In the genomic region with DNA sequence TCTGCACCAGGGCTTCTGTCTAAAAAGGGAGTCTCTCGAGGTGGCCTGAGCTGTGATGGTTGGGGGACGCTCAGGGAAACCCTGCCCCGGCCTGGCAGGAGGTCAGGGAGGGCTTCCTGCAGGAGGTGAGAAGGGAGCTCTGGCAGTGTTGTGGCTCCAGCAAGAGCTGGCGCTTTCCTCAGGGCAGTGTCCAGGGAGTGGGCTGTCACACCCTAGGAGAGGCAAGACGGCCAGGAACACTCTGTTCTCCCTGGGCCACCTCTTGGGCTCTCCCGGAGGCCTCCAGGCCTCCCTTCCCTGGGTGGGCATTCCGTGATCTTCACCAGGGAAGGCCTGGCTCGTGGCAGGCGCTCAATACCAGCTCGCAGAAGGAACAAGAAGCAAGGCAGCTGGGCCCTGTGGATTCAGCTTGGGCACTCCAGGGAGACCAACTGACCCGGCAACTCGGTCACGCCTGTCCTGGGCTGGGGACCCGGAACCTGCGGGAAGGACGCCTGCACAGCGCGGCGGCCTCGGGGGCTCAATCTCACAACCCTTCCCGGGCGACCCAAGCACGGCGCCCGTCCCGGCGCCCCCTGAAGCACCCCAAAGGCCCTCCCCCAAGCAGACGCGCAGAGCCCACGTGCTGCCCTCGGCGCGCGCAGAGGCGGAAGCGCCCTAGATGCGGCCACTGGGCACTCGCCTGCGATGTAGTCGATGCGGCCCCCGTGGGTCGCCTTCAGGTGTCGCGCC, we compare ENCODE assay signal across 1 cellular context.
TF ChIP-seq lines count a peak whose summit lies in the region.

No MANE protein-coding gene starts in this region.

TF ChIP-seq in HepG2, 621 proteins besides CTCF, POLR2A, EP300 and RAD21 (continues in another document):
- TF ChIP-seq, protein P1, sequence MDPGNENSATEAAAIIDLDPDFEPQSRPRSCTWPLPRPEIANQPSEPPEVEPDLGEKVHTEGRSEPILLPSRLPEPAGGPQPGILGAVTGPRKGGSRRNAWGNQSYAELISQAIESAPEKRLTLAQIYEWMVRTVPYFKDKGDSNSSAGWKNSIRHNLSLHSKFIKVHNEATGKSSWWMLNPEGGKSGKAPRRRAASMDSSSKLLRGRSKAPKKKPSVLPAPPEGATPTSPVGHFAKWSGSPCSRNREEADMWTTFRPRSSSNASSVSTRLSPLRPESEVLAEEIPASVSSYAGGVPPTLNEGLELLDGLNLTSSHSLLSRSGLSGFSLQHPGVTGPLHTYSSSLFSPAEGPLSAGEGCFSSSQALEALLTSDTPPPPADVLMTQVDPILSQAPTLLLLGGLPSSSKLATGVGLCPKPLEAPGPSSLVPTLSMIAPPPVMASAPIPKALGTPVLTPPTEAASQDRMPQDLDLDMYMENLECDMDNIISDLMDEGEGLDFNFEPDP (CRISPR knock-in tag; conservative IDR thresholded peaks at IDR 0.05) = peak; percentile 35
- TF ChIP-seq, protein P2, sequence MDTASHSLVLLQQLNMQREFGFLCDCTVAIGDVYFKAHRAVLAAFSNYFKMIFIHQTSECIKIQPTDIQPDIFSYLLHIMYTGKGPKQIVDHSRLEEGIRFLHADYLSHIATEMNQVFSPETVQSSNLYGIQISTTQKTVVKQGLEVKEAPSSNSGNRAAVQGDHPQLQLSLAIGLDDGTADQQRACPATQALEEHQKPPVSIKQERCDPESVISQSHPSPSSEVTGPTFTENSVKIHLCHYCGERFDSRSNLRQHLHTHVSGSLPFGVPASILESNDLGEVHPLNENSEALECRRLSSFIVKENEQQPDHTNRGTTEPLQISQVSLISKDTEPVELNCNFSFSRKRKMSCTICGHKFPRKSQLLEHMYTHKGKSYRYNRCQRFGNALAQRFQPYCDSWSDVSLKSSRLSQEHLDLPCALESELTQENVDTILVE (CRISPR knock-in tag; IDR thresholded peaks at IDR 0.05) = peak; percentile 79
- TF ChIP-seq CBX5 (CRISPR knock-in tag; IDR thresholded peaks at IDR 0.05; ENCODE audit: borderline replicate concordance) (peak; percentile 67; the same call in 1 of the 2 replicates), ZFYVE20 (CRISPR knock-in tag; IDR thresholded peaks at IDR 0.05; ENCODE audit: borderline replicate concordance, low read depth) (0 out of 2 replicates have a peak, but pooled peaks have one; percentile 32), ZNF577 (CRISPR knock-in tag; IDR thresholded peaks at IDR 0.05; ENCODE audit: borderline replicate concordance, low read depth) (0 out of 2 replicates have a peak, but pooled peaks have one; percentile 82), ZNF441 (CRISPR knock-in tag; IDR thresholded peaks at IDR 0.05; ENCODE audit: borderline replicate concordance) (no peak), FOXC1 (CRISPR knock-in tag; IDR thresholded peaks at IDR 0.05; ENCODE audit: borderline replicate concordance) (peak; percentile 78; the same call in 1 of the 2 replicates), ZNF775 (CRISPR knock-in tag; IDR thresholded peaks at IDR 0.05; ENCODE audit: borderline replicate concordance) (no peak), JUN (CRISPR knock-in tag; IDR thresholded peaks at IDR 0.05) (no peak), MAZ (IDR thresholded peaks at IDR 0.05; ENCODE audit: borderline replicate concordance, low read depth, low read length) (no peak), MAZ (CRISPR knock-in tag; IDR thresholded peaks at IDR 0.05; ENCODE audit: low read depth) (no peak), NR2F2 (IDR thresholded peaks at IDR 0.05; ENCODE audit: borderline replicate concordance, low read depth) (peak; percentile 25; the same call in 1 of the 2 replicates), NCOA2 (CRISPR knock-in tag; IDR thresholded peaks at IDR 0.05) (no peak; the same call in none of the 2 replicates), TBX2 (CRISPR knock-in tag; IDR thresholded peaks at IDR 0.05; ENCODE audit: borderline replicate concordance) (peak; percentile 36; the same call in 1 of the 2 replicates), DPF2 (CRISPR knock-in tag; IDR thresholded peaks at IDR 0.05; ENCODE audit: borderline replicate concordance, low read depth) (0 out of 2 replicates have a peak, but pooled peaks have one; percentile 46), ZNF75D (CRISPR knock-in tag; IDR thresholded peaks at IDR 0.05; ENCODE audit: borderline replicate concordance) (no peak), ZNF33B (CRISPR knock-in tag; IDR thresholded peaks at IDR 0.05) (0 out of 2 replicates have a peak, but pooled peaks have one; percentile 3), TSC22D2 (CRISPR knock-in tag; IDR thresholded peaks at IDR 0.05; ENCODE audit: borderline replicate concordance) (peak; percentile 73; the same call in 1 of the 2 replicates), FOXK1 (CRISPR knock-in tag; IDR thresholded peaks at IDR 0.05; ENCODE audit: borderline replicate concordance, low read depth) (0 out of 2 replicates have a peak, but pooled peaks have one; percentile 40), ZNF619 (CRISPR knock-in tag; IDR thresholded peaks at IDR 0.05) (0 out of 2 replicates have a peak, but pooled peaks have one; percentile 20), RFXANK (CRISPR knock-in tag; IDR thresholded peaks at IDR 0.05) (0 out of 2 replicates have a peak, but pooled peaks have one; percentile 28), ZNF724P (CRISPR knock-in tag; IDR thresholded peaks at IDR 0.05; ENCODE audit: borderline replicate concordance) (no peak; the same call in 1 of the 2 replicates), NFYB (CRISPR knock-in tag; IDR thresholded peaks at IDR 0.05) (no peak), ZSCAN21 (CRISPR knock-in tag; IDR thresholded peaks at IDR 0.05; ENCODE audit: borderline replicate concordance) (peak; percentile 33; the same call in 1 of the 2 replicates), KLF12 (CRISPR knock-in tag; IDR thresholded peaks at IDR 0.05; ENCODE audit: borderline replicate concordance) (peak; percentile 49; the same call in 1 of the 2 replicates), ZZZ3 (CRISPR knock-in tag; IDR thresholded peaks at IDR 0.05; ENCODE audit: borderline replicate concordance) (no peak)
- TF ChIP-seq, protein P3, sequence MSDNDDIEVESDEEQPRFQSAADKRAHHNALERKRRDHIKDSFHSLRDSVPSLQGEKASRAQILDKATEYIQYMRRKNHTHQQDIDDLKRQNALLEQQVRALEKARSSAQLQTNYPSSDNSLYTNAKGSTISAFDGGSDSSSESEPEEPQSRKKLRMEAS (IDR thresholded peaks at IDR 0.05) = peak; percentile 92; the same call in 1 of the 2 replicates
- TF ChIP-seq, protein P4, sequence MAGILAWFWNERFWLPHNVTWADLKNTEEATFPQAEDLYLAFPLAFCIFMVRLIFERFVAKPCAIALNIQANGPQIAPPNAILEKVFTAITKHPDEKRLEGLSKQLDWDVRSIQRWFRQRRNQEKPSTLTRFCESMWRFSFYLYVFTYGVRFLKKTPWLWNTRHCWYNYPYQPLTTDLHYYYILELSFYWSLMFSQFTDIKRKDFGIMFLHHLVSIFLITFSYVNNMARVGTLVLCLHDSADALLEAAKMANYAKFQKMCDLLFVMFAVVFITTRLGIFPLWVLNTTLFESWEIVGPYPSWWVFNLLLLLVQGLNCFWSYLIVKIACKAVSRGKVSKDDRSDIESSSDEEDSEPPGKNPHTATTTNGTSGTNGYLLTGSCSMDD (CRISPR knock-in tag; IDR thresholded peaks at IDR 0.05) = no peak
- TF ChIP-seq, protein P5, sequence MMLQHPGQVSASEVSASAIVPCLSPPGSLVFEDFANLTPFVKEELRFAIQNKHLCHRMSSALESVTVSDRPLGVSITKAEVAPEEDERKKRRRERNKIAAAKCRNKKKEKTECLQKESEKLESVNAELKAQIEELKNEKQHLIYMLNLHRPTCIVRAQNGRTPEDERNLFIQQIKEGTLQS (CRISPR knock-in tag; IDR thresholded peaks at IDR 0.05) = 0 out of 2 replicates have a peak, but pooled peaks have one; percentile 11
- TF ChIP-seq, protein P6, sequence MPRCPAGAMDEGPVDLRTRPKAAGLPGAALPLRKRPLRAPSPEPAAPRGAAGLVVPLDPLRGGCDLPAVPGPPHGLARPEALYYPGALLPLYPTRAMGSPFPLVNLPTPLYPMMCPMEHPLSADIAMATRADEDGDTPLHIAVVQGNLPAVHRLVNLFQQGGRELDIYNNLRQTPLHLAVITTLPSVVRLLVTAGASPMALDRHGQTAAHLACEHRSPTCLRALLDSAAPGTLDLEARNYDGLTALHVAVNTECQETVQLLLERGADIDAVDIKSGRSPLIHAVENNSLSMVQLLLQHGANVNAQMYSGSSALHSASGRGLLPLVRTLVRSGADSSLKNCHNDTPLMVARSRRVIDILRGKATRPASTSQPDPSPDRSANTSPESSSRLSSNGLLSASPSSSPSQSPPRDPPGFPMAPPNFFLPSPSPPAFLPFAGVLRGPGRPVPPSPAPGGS (CRISPR knock-in tag; IDR thresholded peaks at IDR 0.05) = no peak
- TF ChIP-seq, protein P7, sequence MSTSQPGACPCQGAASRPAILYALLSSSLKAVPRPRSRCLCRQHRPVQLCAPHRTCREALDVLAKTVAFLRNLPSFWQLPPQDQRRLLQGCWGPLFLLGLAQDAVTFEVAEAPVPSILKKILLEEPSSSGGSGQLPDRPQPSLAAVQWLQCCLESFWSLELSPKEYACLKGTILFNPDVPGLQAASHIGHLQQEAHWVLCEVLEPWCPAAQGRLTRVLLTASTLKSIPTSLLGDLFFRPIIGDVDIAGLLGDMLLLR (CRISPR knock-in tag; IDR thresholded peaks at IDR 0.05) = peak; percentile 95
- TF ChIP-seq, protein P8, sequence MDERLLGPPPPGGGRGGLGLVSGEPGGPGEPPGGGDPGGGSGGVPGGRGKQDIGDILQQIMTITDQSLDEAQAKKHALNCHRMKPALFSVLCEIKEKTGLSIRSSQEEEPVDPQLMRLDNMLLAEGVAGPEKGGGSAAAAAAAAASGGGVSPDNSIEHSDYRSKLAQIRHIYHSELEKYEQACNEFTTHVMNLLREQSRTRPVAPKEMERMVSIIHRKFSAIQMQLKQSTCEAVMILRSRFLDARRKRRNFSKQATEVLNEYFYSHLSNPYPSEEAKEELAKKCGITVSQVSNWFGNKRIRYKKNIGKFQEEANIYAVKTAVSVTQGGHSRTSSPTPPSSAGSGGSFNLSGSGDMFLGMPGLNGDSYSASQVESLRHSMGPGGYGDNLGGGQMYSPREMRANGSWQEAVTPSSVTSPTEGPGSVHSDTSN (CRISPR knock-in tag; IDR thresholded peaks at IDR 0.05) = no peak
- TF ChIP-seq, protein P9, sequence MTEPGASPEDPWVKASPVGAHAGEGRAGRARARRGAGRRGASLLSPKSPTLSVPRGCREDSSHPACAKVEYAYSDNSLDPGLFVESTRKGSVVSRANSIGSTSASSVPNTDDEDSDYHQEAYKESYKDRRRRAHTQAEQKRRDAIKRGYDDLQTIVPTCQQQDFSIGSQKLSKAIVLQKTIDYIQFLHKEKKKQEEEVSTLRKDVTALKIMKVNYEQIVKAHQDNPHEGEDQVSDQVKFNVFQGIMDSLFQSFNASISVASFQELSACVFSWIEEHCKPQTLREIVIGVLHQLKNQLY (CRISPR knock-in tag; IDR thresholded peaks at IDR 0.05) = 0 out of 2 replicates have a peak, but pooled peaks have one; percentile 41
- TF ChIP-seq, protein P10, sequence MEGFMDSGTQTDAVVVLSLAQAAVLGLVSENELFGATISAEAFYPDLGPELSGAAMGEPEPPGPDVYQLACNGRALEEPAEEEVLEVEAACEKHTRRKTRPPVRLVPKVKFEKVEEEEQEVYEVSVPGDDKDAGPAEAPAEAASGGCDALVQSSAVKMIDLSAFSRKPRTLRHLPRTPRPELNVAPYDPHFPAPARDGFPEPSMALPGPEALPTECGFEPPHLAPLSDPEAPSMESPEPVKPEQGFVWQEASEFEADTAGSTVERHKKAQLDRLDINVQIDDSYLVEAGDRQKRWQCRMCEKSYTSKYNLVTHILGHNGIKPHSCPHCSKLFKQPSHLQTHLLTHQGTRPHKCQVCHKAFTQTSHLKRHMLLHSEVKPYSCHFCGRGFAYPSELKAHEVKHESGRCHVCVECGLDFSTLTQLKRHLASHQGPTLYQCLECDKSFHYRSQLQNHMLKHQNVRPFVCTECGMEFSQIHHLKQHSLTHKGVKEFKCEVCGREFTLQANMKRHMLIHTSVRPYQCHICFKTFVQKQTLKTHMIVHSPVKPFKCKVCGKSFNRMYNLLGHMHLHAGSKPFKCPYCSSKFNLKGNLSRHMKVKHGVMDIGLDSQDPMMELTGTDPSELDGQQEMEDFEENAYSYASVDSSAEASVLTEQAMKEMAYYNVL (CRISPR knock-in tag; IDR thresholded peaks at IDR 0.05; ENCODE audit: borderline replicate concordance) = no peak; the same call in 1 of the 2 replicates
- TF ChIP-seq, protein P11, sequence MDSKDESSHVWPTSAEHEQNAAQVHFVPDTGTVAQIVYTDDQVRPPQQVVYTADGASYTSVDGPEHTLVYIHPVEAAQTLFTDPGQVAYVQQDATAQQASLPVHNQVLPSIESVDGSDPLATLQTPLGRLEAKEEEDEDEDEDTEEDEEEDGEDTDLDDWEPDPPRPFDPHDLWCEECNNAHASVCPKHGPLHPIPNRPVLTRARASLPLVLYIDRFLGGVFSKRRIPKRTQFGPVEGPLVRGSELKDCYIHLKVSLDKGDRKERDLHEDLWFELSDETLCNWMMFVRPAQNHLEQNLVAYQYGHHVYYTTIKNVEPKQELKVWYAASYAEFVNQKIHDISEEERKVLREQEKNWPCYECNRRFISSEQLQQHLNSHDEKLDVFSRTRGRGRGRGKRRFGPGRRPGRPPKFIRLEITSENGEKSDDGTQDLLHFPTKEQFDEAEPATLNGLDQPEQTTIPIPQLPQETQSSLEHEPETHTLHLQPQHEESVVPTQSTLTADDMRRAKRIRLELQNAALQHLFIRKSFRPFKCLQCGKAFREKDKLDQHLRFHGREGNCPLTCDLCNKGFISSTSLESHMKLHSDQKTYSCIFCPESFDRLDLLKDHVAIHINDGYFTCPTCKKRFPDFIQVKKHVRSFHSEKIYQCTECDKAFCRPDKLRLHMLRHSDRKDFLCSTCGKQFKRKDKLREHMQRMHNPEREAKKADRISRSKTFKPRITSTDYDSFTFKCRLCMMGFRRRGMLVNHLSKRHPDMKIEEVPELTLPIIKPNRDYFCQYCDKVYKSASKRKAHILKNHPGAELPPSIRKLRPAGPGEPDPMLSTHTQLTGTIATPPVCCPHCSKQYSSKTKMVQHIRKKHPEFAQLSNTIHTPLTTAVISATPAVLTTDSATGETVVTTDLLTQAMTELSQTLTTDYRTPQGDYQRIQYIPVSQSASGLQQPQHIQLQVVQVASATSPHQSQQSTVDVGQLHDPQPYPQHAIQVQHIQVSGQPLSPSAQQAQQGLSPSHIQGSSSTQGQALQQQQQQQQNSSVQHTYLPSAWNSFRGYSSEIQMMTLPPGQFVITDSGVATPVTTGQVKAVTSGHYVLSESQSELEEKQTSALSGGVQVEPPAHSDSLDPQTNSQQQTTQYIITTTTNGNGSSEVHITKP (CRISPR knock-in tag; IDR thresholded peaks at IDR 0.05; ENCODE audit: low read depth) = peak; percentile 79; the same call in 1 of the 2 replicates
